11 cellular contexts compared by ENCODE assay signal in genomic region chr10:72061491-72061890, GRCh38. TPM values are rescaled to one million over a fixed set of nuclear protein-coding genes. Genes with fewer than 3 reads are reported as not detected.
DNase-seq lines count a peak whose midpoint lies in the region; ATAC-seq, FAIRE-seq and TF ChIP-seq lines count a peak whose summit lies in the region.
"Had no signal": no experiment of that assay in that cellular context is flagged by ENCODE, and none has a peak within 500 bp of the region (broad histone marks: within the 10 kb centered on the region; RNA-seq: fewer than 3 reads in every experiment).

No MANE protein-coding gene starts in this region.

- no peak overlapping the region for H3K27ac ChIP-seq in CD8-positive, alpha-beta memory T cell (ENCODE audit: low read depth, low read length)

- H3K9me3 ChIP-seq in CD8-positive, alpha-beta memory T cell (ENCODE audit: low read length): no peaks in the 10 kb centered on the region

- no peak for DNase-seq in CD8-positive, alpha-beta memory T cell
- DNase-seq in HFFc6 (no peak), kidney epithelial cell (ENCODE audit: low read depth) (no peak), DMS79 (lab: John Stamatoyannopoulos, UW) (no peak), urothelium cell line (ENCODE audit: low spot score) (no peak)
- DNase-seq in activated CD8-positive, alpha-beta T cell treated with anti-CD3 and anti-CD28 coated beads for 36 hours: no peak
- DNase-seq: central memory CD4-positive, alpha-beta T cell; NCI-H1436 treated with DMSO at 0.1 percent for 48 hours; stimulated activated CD4-positive, alpha-beta T cell treated with anti-CD3 and anti-CD28 coated beads, Interleukin-15, amount 100 ng/mL, for 24 hours had no signal

- POLR2A ChIA-PET in CD8-positive, alpha-beta memory T cell (lab: Charles Lee): interaction anchor here (0.8 to 2.0 kb wide), 4 partner anchors 10 to 27 kb away, joined by 3 to 7 read pairs (median 5); partner anchors contain the start of gene SPOCK2
- POLR2A ChIA-PET in activated CD8-positive, alpha-beta T cell treated with anti-CD3 and anti-CD28 coated beads for 36 hours (lab: Charles Lee): interaction anchor here (0.7 to 1.7 kb wide), 4 partner anchors 10 to 127 kb away, joined by 3 to 6 read pairs (median 4); no protein-coding TSS in a partner anchor

- H3K4me1 ChIP-seq in CD8-positive, alpha-beta memory T cell (ENCODE audit: insufficient read depth, low read length): no peaks in the 10 kb centered on the region

- intact Hi-C loops in activated CD8-positive, alpha-beta T cell treated with anti-CD3 and anti-CD28 coated beads for 36 hours (cut with micrococcal nuclease): no loop called here

- H3K27me3 ChIP-seq in CD8-positive, alpha-beta memory T cell (ENCODE audit: insufficient read depth, low read length, poor library complexity, severe bottlenecking): no peaks in the 10 kb centered on the region
- H3K27me3 ChIP-seq in kidney epithelial cell (ENCODE audit: control insufficient read depth, insufficient read depth, low read length): no peaks in the 10 kb centered on the region

- peaks cover 0 to 55% (median 7%) of the 10 kb centered on the region in 3 donors for H3K36me3 Mint-ChIP-seq in CD8-positive, alpha-beta memory T cell
- H3K36me3 Mint-ChIP-seq in HFFc6 (ENCODE audit: low read depth): no peaks in the 10 kb centered on the region
- peaks cover 24% of the 10 kb centered on the region for H3K36me3 Mint-ChIP-seq in activated CD8-positive, alpha-beta T cell treated with anti-CD3 and anti-CD28 coated beads for 36 hours (ENCODE audit: low read depth)

- TF ChIP-seq CTCF in HFFc6 (IDR thresholded peaks at IDR 0.05) (peak; percentile 42; the same call in 1 of the 2 replicates), kidney epithelial cell (IDR thresholded peaks at IDR 0.05; ENCODE audit: insufficient read depth, low read length, poor library complexity, severe bottlenecking) (peak; percentile 11)
- TF ChIP-seq CTCF in activated CD8-positive, alpha-beta T cell treated with anti-CD3 and anti-CD28 coated beads for 36 hours (IDR thresholded peaks at IDR 0.05): no peak

- H3K4me1 Mint-ChIP-seq in CD8-positive, alpha-beta memory T cell: peaks cover 21 to 53% (median 21%) of the 10 kb centered on the region in 3 donors
- H3K4me1 Mint-ChIP-seq in HFFc6 (ENCODE audit: low read depth): peaks cover 8% of the 10 kb centered on the region
- peaks cover 30% of the 10 kb centered on the region for H3K4me1 Mint-ChIP-seq in activated CD8-positive, alpha-beta T cell treated with anti-CD3 and anti-CD28 coated beads for 36 hours (ENCODE audit: low read depth)

- no peak overlapping the region for H3K4me3 ChIP-seq in CD8-positive, alpha-beta memory T cell (ENCODE audit: low read length)
- no peak overlapping the region for H3K4me3 ChIP-seq in kidney epithelial cell (ENCODE audit: low read depth, low read length)

- H3K36me3 ChIP-seq in CD8-positive, alpha-beta memory T cell (ENCODE audit: insufficient read depth, low read length): peaks cover 35% of the 10 kb centered on the region
- no peaks in the 10 kb centered on the region for H3K36me3 ChIP-seq in kidney epithelial cell (ENCODE audit: control insufficient read depth, insufficient read depth, low read length)

- ATAC-seq in activated CD8-positive, alpha-beta T cell treated with anti-CD3 and anti-CD28 coated beads for 36 hours: no peak
- ATAC-seq in GM21360 (IDR thresholded peaks at IDR 0.05; ENCODE audit: unreplicated experiment): no peak
- ATAC-seq in esophagus mucosa: no peak

- H3K27me3 Mint-ChIP-seq in CD8-positive, alpha-beta memory T cell: peaks cover 0 to 8% of the 10 kb centered on the region in 2 donors
- peaks cover 39% of the 10 kb centered on the region for H3K27me3 Mint-ChIP-seq in HFFc6 (ENCODE audit: insufficient read depth)
- H3K27me3 Mint-ChIP-seq in activated CD8-positive, alpha-beta T cell treated with anti-CD3 and anti-CD28 coated beads for 36 hours: no peaks in the 10 kb centered on the region

- H3K9me3 Mint-ChIP-seq in CD8-positive, alpha-beta memory T cell: peaks cover 0 to 4% (median 0%) of the 10 kb centered on the region in 5 donors
- H3K9me3 Mint-ChIP-seq in HFFc6: no peaks in the 10 kb centered on the region
- H3K9me3 Mint-ChIP-seq in activated CD8-positive, alpha-beta T cell treated with anti-CD3 and anti-CD28 coated beads for 36 hours: no peaks in the 10 kb centered on the region

- peak overlapping the region in 3 of 7 donors; percentile 26 to 85 (median 79) for H3K4me3 Mint-ChIP-seq in CD8-positive, alpha-beta memory T cell
- H3K4me3 Mint-ChIP-seq in HFFc6: no peak overlapping the region
- no peak overlapping the region for H3K4me3 Mint-ChIP-seq in activated CD8-positive, alpha-beta T cell treated with anti-CD3 and anti-CD28 coated beads for 36 hours

- FAIRE-seq in urothelium cell line (lab: Jason Lieb, UNC): no peak

- peak overlapping the region in 7 of 8 donors; percentile 43 to 88 (median 83) for H3K27ac Mint-ChIP-seq in CD8-positive, alpha-beta memory T cell
- H3K27ac Mint-ChIP-seq in HFFc6: no peak overlapping the region
- peak overlapping the region; percentile 3 for H3K27ac Mint-ChIP-seq in activated CD8-positive, alpha-beta T cell treated with anti-CD3 and anti-CD28 coated beads for 36 hours

- CTCF ChIA-PET in CD8-positive, alpha-beta memory T cell (lab: Charles Lee): interaction anchor here (0.8 to 4.2 kb wide), 6 partner anchors 13 to 278 kb away, joined by 3 to 24 read pairs (median 3); no protein-coding TSS in a partner anchor
- CTCF ChIA-PET in activated CD8-positive, alpha-beta T cell treated with anti-CD3 and anti-CD28 coated beads for 36 hours (lab: Charles Lee): interaction anchor here (7.4 kb wide), 1 partner anchor 12 kb away, joined by 72 read pairs; no protein-coding TSS in a partner anchor

RNA-seq across cellular contexts. Expression of gene SPOCK2, which starts 26.9 kb away (rescaled TPM):
- 10 to 100 TPM; 63.0 to 69.2 TPM for total RNA-seq in CD8-positive, alpha-beta memory T cell
- 202 TPM for polyA plus RNA-seq in CD8-positive, alpha-beta memory T cell
- total RNA-seq in HFFc6 (2021; fragmentation: NEBNext Ultra II Directional; extraction: Animal tissue kit (Norgen Biotek cat#: 25700)): not detected
- total RNA-seq in activated CD8-positive, alpha-beta T cell treated with anti-CD3 and anti-CD28 coated beads for 36 hours: 100 to 1,000 TPM; 134 to 135 TPM
- total RNA-seq in kidney epithelial cell (48.8 and 53.2 TPM in 2 replicates), esophagus mucosa (1.5 TPM)

Comparison
In these comparisons a context has a peak if more than half of its experiments do, and no peak if none do; other contexts are left out.
1. RNA of gene SPOCK2, which starts 26.9 kb away (total RNA-seq): 134 to 135 TPM in activated CD8-positive, alpha-beta T cell treated with anti-CD3 and anti-CD28 coated beads for 36 hours, 63.0 to 69.2 TPM in CD8-positive, alpha-beta memory T cell and 48.8 to 53.2 TPM in kidney epithelial cell; 1.5 TPM in esophagus mucosa (single experiment) and not detected in HFFc6; every median in the first group is over 10 times any median in the second.